Comparison of ENCODE assay signal across 1 cellular context in genomic region chr7:140223515-140224221, GRCh38.
TF ChIP-seq lines count a peak whose summit lies in the region.

No MANE protein-coding gene starts in this region.

TF ChIP-seq in K562, 482 proteins besides CTCF, POLR2A, EP300 and RAD21 (continued from another document and continues in another):
- TF ChIP-seq ZBED1 (IDR thresholded peaks at IDR 0.05): no peak; the same call in 1 of the 2 replicates
- TF ChIP-seq NFIX (CRISPR knock-in tag; IDR thresholded peaks at IDR 0.05; ENCODE audit: low read depth): no peak
- TF ChIP-seq POLR3A (IDR thresholded peaks at IDR 0.05; ENCODE audit: borderline replicate concordance, extremely low read depth, insufficient read depth, insufficient read length): no peak
- TF ChIP-seq ZNF175 (CRISPR knock-in tag; IDR thresholded peaks at IDR 0.05; ENCODE audit: low read depth): no peak
- no peak for TF ChIP-seq POLR2B (IDR thresholded peaks at IDR 0.05; ENCODE audit: low read depth, partially characterized antibody)
- TF ChIP-seq SP2 (IDR thresholded peaks at IDR 0.05; ENCODE audit: extremely low read depth, low read depth, low read length, poor library complexity, severe bottlenecking): no peak
- TF ChIP-seq ELK3 (CRISPR knock-in tag; IDR thresholded peaks at IDR 0.05): no peak
- TF ChIP-seq ZNF592 (IDR thresholded peaks at IDR 0.05): 0 out of 2 replicates have a peak, but pooled peaks have one; percentile 75
- no peak for TF ChIP-seq ZSCAN29 (IDR thresholded peaks at IDR 0.05)
- TF ChIP-seq SNAPC5 (CRISPR knock-in tag; IDR thresholded peaks at IDR 0.05): no peak
- no peak for TF ChIP-seq KAT2B (IDR thresholded peaks at IDR 0.05; ENCODE audit: low read depth, low read length)
- TF ChIP-seq MCM7 (IDR thresholded peaks at IDR 0.05): no peak
- peak in 1 of 2 experiments; percentile 25; a peak in 1 of 4 replicates for TF ChIP-seq TEAD1 (CRISPR knock-in tag; IDR thresholded peaks at IDR 0.05)
- TF ChIP-seq ZNF41 (CRISPR knock-in tag; conservative IDR thresholded peaks at IDR 0.05): no peak
- TF ChIP-seq MBD2 (IDR thresholded peaks at IDR 0.05; ENCODE audit: borderline replicate concordance, low read depth): no peak
- TF ChIP-seq EGR1 (conservative IDR thresholded peaks at IDR 0.05): peak; percentile 78
- TF ChIP-seq ZNF785 (CRISPR knock-in tag; IDR thresholded peaks at IDR 0.05): no peak
- TF ChIP-seq MTA1 (IDR thresholded peaks at IDR 0.05; ENCODE audit: borderline replicate concordance): 0 out of 2 replicates have a peak, but pooled peaks have one; percentile 24
- TF ChIP-seq BCOR (IDR thresholded peaks at IDR 0.05): 0 out of 2 replicates have a peak, but pooled peaks have one; percentile 56
- TF ChIP-seq USF1 (CRISPR knock-in tag; IDR thresholded peaks at IDR 0.05): no peak
- no peak for TF ChIP-seq GTF2E2 (tag; IDR thresholded peaks at IDR 0.05)
- no peak for TF ChIP-seq ZBTB40 (IDR thresholded peaks at IDR 0.05)
- 0 out of 2 replicates have a peak, but pooled peaks have one; percentile 13 for TF ChIP-seq ZBTB40 (CRISPR knock-in tag; IDR thresholded peaks at IDR 0.05)
- no peak for TF ChIP-seq ARID4B (CRISPR knock-in tag; IDR thresholded peaks at IDR 0.05)
- no peak for TF ChIP-seq PBX2 (CRISPR knock-in tag; IDR thresholded peaks at IDR 0.05; ENCODE audit: low read depth)
- TF ChIP-seq PBX2 (tag; conservative IDR thresholded peaks at IDR 0.05; ENCODE audit: low read depth): no peak
- TF ChIP-seq ZNF518B (CRISPR knock-in tag; IDR thresholded peaks at IDR 0.05): no peak
- no peak for TF ChIP-seq ZNF77 (CRISPR knock-in tag; IDR thresholded peaks at IDR 0.05)
- TF ChIP-seq ETV5 (CRISPR knock-in tag; IDR thresholded peaks at IDR 0.05; ENCODE audit: low read depth): peak; percentile 55; the same call in 1 of the 2 replicates
